Comparison of ENCODE assay signal across 10 cellular contexts in genomic region chr12:53756300-53757094, GRCh38. TPM values are rescaled to one million over a fixed set of nuclear protein-coding genes. Genes with fewer than 3 reads are reported as not detected.
DNase-seq lines count a peak whose midpoint lies in the region; ATAC-seq, FAIRE-seq and TF ChIP-seq lines count a peak whose summit lies in the region.
"Had no signal": no experiment of that assay in that cellular context is flagged by ENCODE, and none has a peak within 500 bp of the region (broad histone marks: within the 10 kb centered on the region; RNA-seq: fewer than 3 reads in every experiment).

No MANE protein-coding gene starts in this region.

- WGBS in HUES64 = 80% methylated on average over 5 of the region's 5 CpGs

- no peak for TF ChIP-seq POLR2A in H54 (IDR thresholded peaks at IDR 0.05; ENCODE audit: low read depth, low read length)

- no peak for ATAC-seq in central memory CD8-positive, alpha-beta T cell (replicated peaks; ENCODE audit: extremely low read depth, poor library complexity, severe bottlenecking)

- no peak for DNase-seq in central memory CD8-positive, alpha-beta T cell (ENCODE audit: low spot score in 2 of 2)
- DNase-seq in nephron progenitor cell (no peak), SIG-M5 (lab: John Stamatoyannopoulos, UW) (no peak), H54 (ENCODE audit: insufficient read length, low spot score) (no peak), NCI-H2107 (lab: John Stamatoyannopoulos, UW) (no peak), medulla oblongata (ENCODE audit: extremely low spot score) (no peak)

- no peak overlapping the region for H3K27ac ChIP-seq in HUES64 (ENCODE audit: low read depth, low read length)
- H3K27ac ChIP-seq: gastrocnemius medialis had no signal

- no peak for FAIRE-seq in H54 (lab: Jason Lieb, UNC)

- no peaks in the 10 kb centered on the region for H3K36me3 ChIP-seq in HUES64 (ENCODE audit: insufficient read depth, low read length)
- H3K36me3 ChIP-seq: gastrocnemius medialis had no signal

- TF ChIP-seq CTCF in nephron progenitor cell (IDR thresholded peaks at IDR 0.05) = no peak

- no peaks in the 10 kb centered on the region for H3K9me3 Mint-ChIP-seq in central memory CD8-positive, alpha-beta T cell
- H3K9me3 Mint-ChIP-seq in nephron progenitor cell = no peaks in the 10 kb centered on the region

- H3K4me3 ChIP-seq in GM08714 (ENCODE audit: low read length) = peak overlapping the region; percentile 19; the same call in 1 of the 2 replicates
- H3K4me3 ChIP-seq in HUES64 (ENCODE audit: low read length) = peak overlapping the region; percentile 52

- H3K4me3 Mint-ChIP-seq in central memory CD8-positive, alpha-beta T cell = peak overlapping the region; percentile 41
- H3K4me3 Mint-ChIP-seq in nephron progenitor cell = no peak overlapping the region

- peaks cover 11% of the 10 kb centered on the region for H3K4me1 Mint-ChIP-seq in central memory CD8-positive, alpha-beta T cell
- H3K4me1 Mint-ChIP-seq in nephron progenitor cell = peaks cover 5% of the 10 kb centered on the region

- peaks cover 2% of the 10 kb centered on the region for H3K36me3 Mint-ChIP-seq in central memory CD8-positive, alpha-beta T cell (ENCODE audit: insufficient read depth)
- no peaks in the 10 kb centered on the region for H3K36me3 Mint-ChIP-seq in nephron progenitor cell (ENCODE audit: low read depth)

- H3K27me3 Mint-ChIP-seq in central memory CD8-positive, alpha-beta T cell = peaks cover 37% of the 10 kb centered on the region
- peaks cover 19% of the 10 kb centered on the region for H3K27me3 Mint-ChIP-seq in nephron progenitor cell (ENCODE audit: low read depth, poor library complexity)

- H3K27ac Mint-ChIP-seq in central memory CD8-positive, alpha-beta T cell (ENCODE audit: low read depth) = peak overlapping the region; percentile 70
- H3K27ac Mint-ChIP-seq in nephron progenitor cell = peak overlapping the region; percentile 42

- peak overlapping the region; percentile 30; the same call in 1 of the 2 replicates for H3K9ac ChIP-seq in HUES64 (ENCODE audit: low read depth, low read length)

- peaks cover 79% of the 10 kb centered on the region for H3K27me3 ChIP-seq in HUES64 (ENCODE audit: insufficient read depth, low read length)

- H3K4me1 ChIP-seq in HUES64 (ENCODE audit: insufficient read depth, low read length) = peaks cover 50% of the 10 kb centered on the region

- H3K9me3 ChIP-seq in HUES64 (ENCODE audit: insufficient read depth, low read depth, low read length) = no peaks in the 10 kb centered on the region
- H3K9me3 ChIP-seq: gastrocnemius medialis had no signal

RNA-seq across cellular contexts. Expression of gene CISTR, which starts 4.7 kb away (rescaled TPM):
- polyA plus RNA-seq in HUES64 (2013, experiment 1 of 2) = not detected
- not detected for polyA plus RNA-seq in HUES64 (2013, experiment 2 of 2)
- polyA plus RNA-seq: aorta had no signal

RNA-seq across cellular contexts. Expression of gene CALCOCO1, which starts 29.2 kb away (rescaled TPM):
- polyA plus RNA-seq in HUES64 (2013, experiment 1 of 2) = 12.8 TPM
- 20.5 TPM for polyA plus RNA-seq in HUES64 (2013, experiment 2 of 2)
